ENCODE assay signal across 25 cellular contexts in the genomic region with DNA sequence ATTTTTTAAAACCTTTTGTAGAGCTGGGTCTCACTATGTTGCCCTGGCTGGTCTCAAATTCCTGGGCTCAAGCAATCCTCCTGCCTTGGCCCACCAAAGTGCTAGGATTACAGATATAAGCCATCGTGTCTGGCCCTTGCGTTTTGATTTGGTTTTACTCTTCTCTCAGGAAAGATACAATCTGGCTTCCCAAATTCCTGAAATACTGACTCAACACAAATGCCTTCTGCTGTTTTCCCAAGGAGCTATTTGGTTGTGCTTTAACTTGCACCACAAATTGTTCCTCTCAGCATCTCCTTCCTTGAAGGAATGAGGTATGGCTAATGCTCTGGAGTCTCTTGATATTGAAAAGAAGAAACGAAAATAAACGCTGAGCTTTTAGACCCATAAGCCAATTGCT.
DNase-seq lines count a peak whose midpoint lies in the region; TF ChIP-seq lines count a peak whose summit lies in the region.
"Had no signal": no experiment of that assay in that cellular context is flagged by ENCODE, and none has a peak within 500 bp of the region (broad histone marks: within the 10 kb centered on the region; RNA-seq: fewer than 3 reads in every experiment).

No MANE protein-coding gene starts in this region.

- no peak overlapping the region for H2AK5ac ChIP-seq in mesendoderm (ENCODE audit: low read length)

- H3K27ac ChIP-seq in mesendoderm (ENCODE audit: low read depth, low read length), result no peak overlapping the region
- H3K27ac ChIP-seq in WERI-Rb-1, result no peak overlapping the region
- H3K27ac ChIP-seq: body of pancreas, epithelial cell of prostate, foreskin keratinocyte, hepatocyte, KMS-11, parathyroid adenoma, sigmoid colon, VCaP had no signal

- H3K9me3 ChIP-seq in WERI-Rb-1 (ENCODE audit: severe bottlenecking), result no peaks in the 10 kb centered on the region
- H3K9me3 ChIP-seq: body of pancreas, mucosa of descending colon, sigmoid colon had no signal

- H4K8ac ChIP-seq in mesendoderm (ENCODE audit: low read depth, low read length), result no peak overlapping the region

- H3K56ac ChIP-seq in mesendoderm (ENCODE audit: low read length), result no peak overlapping the region

- no peak overlapping the region for H2BK15ac ChIP-seq in mesendoderm (replicated peaks; ENCODE audit: low read depth)

- peak; percentile 5 for DNase-seq in Ammon's horn (ENCODE audit: low spot score)
- DNase-seq in HS-27A (ENCODE audit: low read depth), result peak; percentile 56
- peak; percentile 12 for DNase-seq in astrocyte of the spinal cord (ENCODE audit: low read depth, low spot score)
- peak; percentile 89 for DNase-seq in mesendoderm
- DNase-seq in NCI-H2227 treated with DMSO at 0.1 percent for 48 hours (lab: John Stamatoyannopoulos, UW), result no peak
- DNase-seq in hippocampal formation (lab: John Stamatoyannopoulos, UW), result no peak
- DNase-seq in WERI-Rb-1, result no peak
- no peak for DNase-seq in NCI-H1436 treated with DMSO at 0.1 percent for 48 hours (lab: John Stamatoyannopoulos, UW)
- DNase-seq: activated CD4-positive, alpha-beta T cell treated with anti-CD3 and anti-CD28 coated beads, Interleukin-2, amount 10 ng/mL, durations not matched to agents 7 days and 5 days; activated naive CD4-positive, alpha-beta T cell treated with anti-CD3 and anti-CD28 coated beads, Interleukin-2, amount 50 U/mL, for 16 hours; body of pancreas; CD4-positive, CD25-positive, alpha-beta regulatory T cell; cerebellar nuclear complex; mucosa of descending colon; MV-4-11; NCI-H1694 treated with DMSO at 0.1 percent for 48 hours; sigmoid colon; stimulated activated CD4-positive, alpha-beta T cell treated with anti-CD3 and anti-CD28 coated beads, Interleukin-15, amount 100 ng/mL, for 24 hours had no signal

- no peak overlapping the region for H3K9ac ChIP-seq in mesendoderm (ENCODE audit: low read length)
- H3K9ac ChIP-seq: KMS-11, parathyroid adenoma had no signal

- H2BK120ac ChIP-seq in mesendoderm (ENCODE audit: low read depth, low read length), result no peak overlapping the region

- H3K4me3 ChIP-seq in astrocyte of the spinal cord (ENCODE audit: low read depth, low read length) (no peak overlapping the region), mesendoderm (ENCODE audit: low read length) (no peak overlapping the region), WERI-Rb-1 (ENCODE audit: low read depth, low read length) (no peak overlapping the region)
- H3K4me3 ChIP-seq: body of pancreas, GM12878, hepatocyte, mucosa of descending colon, sigmoid colon had no signal

- in situ Hi-C loops in astrocyte of the spinal cord (cut with HindIII; ENCODE audit: low sequenced_read_pairs), result no loop called here

- no peaks in the 10 kb centered on the region for H3K79me2 ChIP-seq in mesendoderm (ENCODE audit: control insufficient read depth, insufficient read depth, low read length)
- H3K79me2 ChIP-seq: hepatocyte, parathyroid adenoma had no signal

- H3K4ac ChIP-seq in mesendoderm (ENCODE audit: low read depth, low read length), result no peak overlapping the region

- H3K79me1 ChIP-seq in mesendoderm (ENCODE audit: low read length), result no peaks in the 10 kb centered on the region

- no peaks in the 10 kb centered on the region for H3K36me3 ChIP-seq in mesendoderm (ENCODE audit: control insufficient read depth, insufficient read depth, low read length)
- H3K36me3 ChIP-seq in WERI-Rb-1, result no peaks in the 10 kb centered on the region
- H3K36me3 ChIP-seq: sigmoid colon had no signal

- no peaks in the 10 kb centered on the region for H3K4me1 ChIP-seq in mesendoderm (ENCODE audit: control insufficient read depth, low read depth, low read length)
- H3K4me1 ChIP-seq: body of pancreas, foreskin keratinocyte, parathyroid adenoma, sigmoid colon had no signal

- TF ChIP-seq CTCF in astrocyte of the spinal cord (IDR thresholded peaks at IDR 0.05; ENCODE audit: low read depth, low read length) (no peak), WERI-Rb-1 (IDR thresholded peaks at IDR 0.05; ENCODE audit: low read depth, low read length) (no peak)

- no peak overlapping the region for H2BK5ac ChIP-seq in mesendoderm (ENCODE audit: low read length)

- H3K27me3 ChIP-seq in mesendoderm (ENCODE audit: insufficient read depth, low read length, poor library complexity), result no peaks in the 10 kb centered on the region
- H3K27me3 ChIP-seq in WERI-Rb-1 (ENCODE audit: insufficient read depth, low read depth, severe bottlenecking), result peaks cover 30% of the 10 kb centered on the region
- H3K27me3 ChIP-seq: body of pancreas, foreskin keratinocyte, hepatocyte, sigmoid colon had no signal

- H3K23ac ChIP-seq in mesendoderm (ENCODE audit: low read length), result no peak overlapping the region

- WGBS in mesendoderm (ENCODE audit: extremely low coverage, insufficient coverage, low lambda C conversion rate), result no CpG with 5 or more reads among the region's 4 CpGs

- no peak overlapping the region for H3K4me2 ChIP-seq in mesendoderm (ENCODE audit: low read length)
- H3K4me2 ChIP-seq: hepatocyte, KMS-11 had no signal

- no peak overlapping the region for H3K18ac ChIP-seq in mesendoderm (ENCODE audit: low read length)

- H4K5ac ChIP-seq in mesendoderm (ENCODE audit: low read length), result no peak overlapping the region

Comparison
In these comparisons a context has a peak if more than half of its experiments do, and no peak if none do; other contexts are left out.
1. DNase-seq: peak in Ammon's horn (single experiment), HS-27A (single experiment), astrocyte of the spinal cord (single experiment) and mesendoderm (single experiment); none in NCI-H2227 treated with DMSO at 0.1 percent for 48 hours (single experiment), hippocampal formation (0 of 2), WERI-Rb-1 (single experiment) and NCI-H1436 treated with DMSO at 0.1 percent for 48 hours (single experiment).